1 cellular context compared by ENCODE assay signal in genomic region chr17:50719144-50719923, GRCh38.
TF ChIP-seq lines count a peak whose summit lies in the region.

Gene LUC7L3, plus strand, starts transcription at chr17:50719603. Its CDS starts 130 bp downstream, at chr17:50719733.

TF ChIP-seq in K562, 482 proteins besides CTCF, POLR2A, EP300 and RAD21 (continued from another document and continues in another):
- TF ChIP-seq ZBTB40 (IDR thresholded peaks at IDR 0.05), result peak; percentile 59; the same call in 1 of the 2 replicates
- no peak for TF ChIP-seq ZBTB40 (CRISPR knock-in tag; IDR thresholded peaks at IDR 0.05)
- TF ChIP-seq KLF16 (IDR thresholded peaks at IDR 0.05), result no peak
- TF ChIP-seq DNMT1 (IDR thresholded peaks at IDR 0.05), result no peak
- no peak for TF ChIP-seq ZBTB2 (IDR thresholded peaks at IDR 0.05)
- TF ChIP-seq POLR2AphosphoS2 (IDR thresholded peaks at IDR 0.05; ENCODE audit: low read length), result peak; percentile 90; the same call in 1 of the 2 replicates
- no peak for TF ChIP-seq NEUROD1 (IDR thresholded peaks at IDR 0.05; ENCODE audit: borderline replicate concordance, low read depth, low read length, partially characterized antibody)
- TF ChIP-seq TRIM28 (IDR thresholded peaks at IDR 0.05), result no peak
- TF ChIP-seq ARID2 (IDR thresholded peaks at IDR 0.05), result no peak
- TF ChIP-seq MEIS2 (IDR thresholded peaks at IDR 0.05; ENCODE audit: partially characterized antibody), result no peak
- TF ChIP-seq PREB (CRISPR knock-in tag; IDR thresholded peaks at IDR 0.05), result no peak
- TF ChIP-seq ELF4 (CRISPR knock-in tag; IDR thresholded peaks at IDR 0.05), result peak; percentile 25; the same call in 1 of the 2 replicates
- TF ChIP-seq ZNF41 (CRISPR knock-in tag; conservative IDR thresholded peaks at IDR 0.05), result 0 out of 2 replicates have a peak, but pooled peaks have one; percentile 42
- no peak for TF ChIP-seq COPS2 (conservative IDR thresholded peaks at IDR 0.05)
- TF ChIP-seq SFPQ (IDR thresholded peaks at IDR 0.05; ENCODE audit: low read depth, low read length), result no peak
- TF ChIP-seq PBX2 (CRISPR knock-in tag; IDR thresholded peaks at IDR 0.05; ENCODE audit: low read depth), result no peak
- TF ChIP-seq PBX2 (tag; conservative IDR thresholded peaks at IDR 0.05; ENCODE audit: low read depth), result no peak
- no peak for TF ChIP-seq ELK1 (CRISPR knock-in tag; IDR thresholded peaks at IDR 0.05)
- TF ChIP-seq C11orf30 (IDR thresholded peaks at IDR 0.05; ENCODE audit: low read depth), result peak; percentile 47; the same call in 1 of the 2 replicates
- TF ChIP-seq EGR1 (conservative IDR thresholded peaks at IDR 0.05), result peak; percentile 88
- TF ChIP-seq ZNF512 (tag; IDR thresholded peaks at IDR 0.05), result no peak
- TF ChIP-seq ZNF232 (CRISPR knock-in tag; IDR thresholded peaks at IDR 0.05), result no peak
- TF ChIP-seq NR2C1 (IDR thresholded peaks at IDR 0.05), result no peak
- 0 out of 2 replicates have a peak, but pooled peaks have one; percentile 25 for TF ChIP-seq NR2C1 (tag; IDR thresholded peaks at IDR 0.05)
- no peak for TF ChIP-seq SRSF3 (IDR thresholded peaks at IDR 0.05; ENCODE audit: insufficient read depth, low read length)
- TF ChIP-seq MCM3 (IDR thresholded peaks at IDR 0.05), result no peak
- TF ChIP-seq ZNF717 (CRISPR knock-in tag; IDR thresholded peaks at IDR 0.05), result no peak
- no peak for TF ChIP-seq GABPB2 (CRISPR knock-in tag; conservative IDR thresholded peaks at IDR 0.05)
- no peak for TF ChIP-seq NFYB (IDR thresholded peaks at IDR 0.05; ENCODE audit: extremely low read depth, insufficient read length)
- TF ChIP-seq XRCC4 (IDR thresholded peaks at IDR 0.05; ENCODE audit: extremely low read depth, insufficient read depth, insufficient read length), result no peak
- no peak; the same call in 1 of the 2 replicates for TF ChIP-seq IFI16 (CRISPR knock-in tag; IDR thresholded peaks at IDR 0.05)
- peak; percentile 84 for TF ChIP-seq BRD9 (IDR thresholded peaks at IDR 0.05; ENCODE audit: low read depth, partially characterized antibody)
- no peak for TF ChIP-seq GTF2B (IDR thresholded peaks at IDR 0.05; ENCODE audit: extremely low read depth, insufficient read length)
- TF ChIP-seq PKNOX1 (IDR thresholded peaks at IDR 0.05), result no peak
- peak; percentile 83 for TF ChIP-seq MTA3 (IDR thresholded peaks at IDR 0.05; ENCODE audit: borderline replicate concordance)
- no peak for TF ChIP-seq SRSF7 (optimal IDR thresholded peaks at IDR 0.05; ENCODE audit: low read depth, low read length)
- TF ChIP-seq ETV5 (CRISPR knock-in tag; IDR thresholded peaks at IDR 0.05; ENCODE audit: low read depth), result peak; percentile 66; the same call in 1 of the 2 replicates
- TF ChIP-seq BMI1 (IDR thresholded peaks at IDR 0.05; ENCODE audit: low read length), result no peak
- no peak for TF ChIP-seq RBM15 (IDR thresholded peaks at IDR 0.05; ENCODE audit: insufficient read depth, low read length)
- peak; percentile 56 for TF ChIP-seq MXD1 (CRISPR knock-in tag; IDR thresholded peaks at IDR 0.05; ENCODE audit: borderline replicate concordance, poor library complexity, severe bottlenecking)
- no peak; the same call in 1 of the 2 replicates for TF ChIP-seq DMBX1 (CRISPR knock-in tag; IDR thresholded peaks at IDR 0.05; ENCODE audit: borderline replicate concordance)
